In genomic region chr1:62327360-62328051, GRCh38 we compare ENCODE assay signal across 22 cellular contexts. TPM values are rescaled to one million over a fixed set of nuclear protein-coding genes. Genes with fewer than 3 reads are reported as not detected.
A peak's percentile ranks its signal among the peaks of the same experiment; 100 is the strongest.
DNase-seq lines count a peak whose midpoint lies in the region; ATAC-seq, FAIRE-seq and TF ChIP-seq lines count a peak whose summit lies in the region.
"Had no signal": no experiment of that assay in that cellular context is flagged by ENCODE, and none has a peak within 500 bp of the region (broad histone marks: within the 10 kb centered on the region; RNA-seq: fewer than 3 reads in every experiment).

No MANE protein-coding gene starts in this region.

- H3K27me3 ChIP-seq in HepG2 (ENCODE audit: control insufficient read depth in 1 of 2, insufficient read depth in 2 of 2, low read length in 2 of 2) (no peaks in the 10 kb centered on the region; a peak in 1 of 5 replicates), skeletal muscle satellite cell (ENCODE audit: control insufficient read depth, insufficient read depth, low read length) (peaks cover 12% of the 10 kb centered on the region)
- H3K27me3 ChIP-seq: pancreas, right lobe of liver had no signal

- peak overlapping the region; percentile 90 for H2AFZ ChIP-seq in HepG2 (ENCODE audit: low read length)

- POLR2A ChIA-PET in HepG2 (lab: Yijun Ruan, JAX), result interaction anchor here (1.3 to 1.7 kb wide), 3 partner anchors 11 to 108 kb away, joined by 3 to 8 read pairs (median 5); no protein-coding TSS in a partner anchor

- H3K4me3 ChIP-seq in HepG2 (replicated peaks in 1 of 3; ENCODE audit: insufficient read depth in 1 of 3, low read depth in 2 of 3, low read length in 3 of 3) (peak overlapping the region; percentile 11 to 73 (median 33); a peak in 5 of 6 replicates), skeletal muscle satellite cell (ENCODE audit: low read length) (no peak overlapping the region)
- H3K4me3 ChIP-seq: lung, pancreas, right lobe of liver had no signal

- H3K9me3 ChIP-seq in HepG2 (ENCODE audit: low read length) (no peaks in the 10 kb centered on the region), skeletal muscle satellite cell (replicated peaks; ENCODE audit: low read length) (no peaks in the 10 kb centered on the region)
- H3K9me3 ChIP-seq: pancreas, right lobe of liver had no signal

- TF ChIP-seq POLR2A in HepG2 (IDR thresholded peaks at IDR 0.05; ENCODE audit: insufficient read depth in 1 of 2, low read depth in 2 of 2, low read length in 2 of 2), result peak in 1 of 2 experiments; percentile 55; a peak in 2 of 4 replicates

- H3K4me2 ChIP-seq in HepG2 (ENCODE audit: low read depth, low read length) (peak overlapping the region; percentile 90), skeletal muscle satellite cell (ENCODE audit: low read length) (peak overlapping the region; percentile 40)

- no peak overlapping the region for H3K27ac ChIP-seq in HepG2 (ENCODE audit: extremely low read length, insufficient read depth, low read length)
- H3K27ac ChIP-seq: epithelial cell of prostate, pancreas, right lobe of liver had no signal

- no peaks in the 10 kb centered on the region for H4K20me1 ChIP-seq in HepG2 (ENCODE audit: insufficient read depth, low read length)

- no peak for TF ChIP-seq RAD21 in HepG2 (CRISPR knock-in tag; IDR thresholded peaks at IDR 0.05)

- H3K79me2 ChIP-seq in HepG2 (ENCODE audit: insufficient read depth, low read length), result no peaks in the 10 kb centered on the region

- DNase-seq in M059J (ENCODE audit: low read depth) (peak; percentile 48), HepG2 (ENCODE audit: low spot score) (no peak), HK-2 (ENCODE audit: unreplicated experiment) (no peak), SW 1271 (lab: John Stamatoyannopoulos, UW) (no peak), cortex of kidney (lab: John Stamatoyannopoulos, UW) (no peak)
- DNase-seq: activated CD4-positive, alpha-beta T cell treated with anti-CD3 and anti-CD28 coated beads for 36 hours; activated naive CD4-positive, alpha-beta T cell treated with anti-CD3 and anti-CD28 coated beads, Interleukin-2, amount 10 ng/mL, durations not matched to agents 7 days and 5 days; aorta; DMS 273 treated with DMSO at 0.1 percent for 48 hours; head of caudate nucleus; KBM-7; NCI-H1694 treated with DMSO at 0.1 percent for 48 hours; NCI-H526 treated with DMSO at 0.1 percent for 48 hours; pancreas; right lobe of liver; T-helper 1 cell had no signal

- peaks cover 35% of the 10 kb centered on the region for H3K4me1 ChIP-seq in HepG2 (ENCODE audit: insufficient read depth, low read length)
- H3K4me1 ChIP-seq in skeletal muscle satellite cell (ENCODE audit: control insufficient read depth, insufficient read depth, low read length), result peaks cover 14% of the 10 kb centered on the region
- H3K4me1 ChIP-seq: pancreas had no signal

- TF ChIP-seq EP300 in HepG2 (IDR thresholded peaks at IDR 0.05; ENCODE audit: low read depth in 2 of 2, low read length in 2 of 2) (no peak), HepG2 (CRISPR knock-in tag; IDR thresholded peaks at IDR 0.05; ENCODE audit: borderline replicate concordance) (no peak)

- in situ Hi-C loops in HepG2 (cut with HindIII; ENCODE audit: extremely low pct_ligation_motif_present, low pct_unique_long_range_greater_than_20kb), result no loop called here

- CTCF ChIA-PET in HepG2 (lab: Yijun Ruan, JAX; ENCODE audit: low intra/inter-chr PET ratio, low total read pairs), result no interaction called here

- BruUV-seq in HepG2 (replicated peaks; lab: Mats Ljungman, UMichigan), result no TSS peak

- 4% methylated on average over 13 of the region's 22 CpGs for whole genome bisulfite sequencing in HepG2 (ENCODE audit: low lambda C conversion rate)

- H3K9ac ChIP-seq in HepG2 (ENCODE audit: insufficient read depth, low read depth, low read length), result 0 out of 2 replicates have a peak overlapping the region, but pooled peaks have one; percentile 20
- no peak overlapping the region for H3K9ac ChIP-seq in skeletal muscle satellite cell (ENCODE audit: low read depth, low read length)

- no peaks in the 10 kb centered on the region for H3K36me3 ChIP-seq in HepG2 (replicated peaks in 1 of 2; ENCODE audit: control insufficient read depth in 1 of 2, insufficient read depth in 2 of 2, low read length in 2 of 2)
- H3K36me3 ChIP-seq in skeletal muscle satellite cell (ENCODE audit: insufficient read depth, low read length), result no peaks in the 10 kb centered on the region
- H3K36me3 ChIP-seq: pancreas, right lobe of liver had no signal

- intact Hi-C loops in HepG2 (cut with micrococcal nuclease; ENCODE audit: unreplicated experiment), result no loop called here

- ATAC-seq in SK-N-SH treated with all-trans-retinoic acid at 6 μM for 48 hours (peak; percentile 25; the same call in 1 of the 3 replicates), HepG2 (peak; percentile 95)
- ATAC-seq: activated CD4-positive, alpha-beta T cell treated with anti-CD3 and anti-CD28 coated beads for 36 hours; HCT116 had no signal

- 0 out of 2 replicates have a peak, but pooled peaks have one; percentile 16 for TF ChIP-seq CTCF in HepG2 (CRISPR knock-in tag; IDR thresholded peaks at IDR 0.05)

- FAIRE-seq in HepG2 (lab: Jason Lieb, UNC), result peak; percentile 15
- FAIRE-seq: pancreas had no signal

TF ChIP-seq in SK-N-SH treated with all-trans-retinoic acid at 6 μM for 48 hours, 23 proteins besides CTCF, POLR2A, EP300 and RAD21 (continues in another document):
- TF ChIP-seq GLIS3 (CRISPR knock-in tag; IDR thresholded peaks at IDR 0.05), result no peak
- no peak for TF ChIP-seq PPARA (CRISPR knock-in tag; IDR thresholded peaks at IDR 0.05; ENCODE audit: borderline replicate concordance)

TF ChIP-seq in HepG2, 621 proteins besides CTCF, POLR2A, EP300 and RAD21 (continues in another document):
- 0 out of 2 replicates have a peak, but pooled peaks have one; percentile 27 for TF ChIP-seq ZSCAN22 (CRISPR knock-in tag; IDR thresholded peaks at IDR 0.05)
- no peak for TF ChIP-seq ZNF790 (CRISPR knock-in tag; IDR thresholded peaks at IDR 0.05; ENCODE audit: borderline replicate concordance)
- no peak for TF ChIP-seq U2AF1 (optimal IDR thresholded peaks at IDR 0.05; ENCODE audit: low read depth, low read length)
- no peak for TF ChIP-seq GPN1 (CRISPR knock-in tag; IDR thresholded peaks at IDR 0.05; ENCODE audit: borderline replicate concordance)
- no peak for TF ChIP-seq HIC2 (CRISPR knock-in tag; IDR thresholded peaks at IDR 0.05; ENCODE audit: low read depth)
- TF ChIP-seq TEAD3 (CRISPR knock-in tag; optimal IDR thresholded peaks at IDR 0.05; ENCODE audit: borderline replicate concordance), result peak; percentile 29
- no peak for TF ChIP-seq ZBTB14 (CRISPR knock-in tag; IDR thresholded peaks at IDR 0.05)
- no peak for TF ChIP-seq AGO2 (optimal IDR thresholded peaks at IDR 0.05; ENCODE audit: low read depth, low read length)
- no peak for TF ChIP-seq CEBPB (IDR thresholded peaks at IDR 0.05; ENCODE audit: borderline replicate concordance, low read depth, low read length)

RNA-seq across cellular contexts. Expression of gene KANK4, which starts 8.3 kb away (rescaled TPM):
- total RNA-seq in M059J (2014; rRNA removed; shearing (Covaris generic)), result 21.4 and 27.2 TPM in 2 replicates
- 25.7 and 28.8 TPM in 2 replicates for total RNA-seq in HepG2 (2016; rRNA removed; fragmentation: Illumina TruSeq; extraction: Trizol)
- 8.0 and 8.5 TPM in 2 replicates for total RNA-seq in HepG2 (2016; cell fraction: cytosol; rRNA removed; fragmentation: Illumina TruSeq; extraction: Trizol; ENCODE audit: low read depth)
- total RNA-seq in HepG2 (2016; cell fraction: insoluble cytoplasmic fraction; rRNA removed; fragmentation: Illumina TruSeq; extraction: Trizol), result 25.9 and 29.8 TPM in 2 replicates
- total RNA-seq in HepG2 (2016; cell fraction: membrane; rRNA removed; fragmentation: Illumina TruSeq; extraction: Trizol), result 21.3 and 22.4 TPM in 2 replicates
- 17.2 and 19.3 TPM in 2 replicates for total RNA-seq in HepG2 (2016; cell fraction: nucleus; rRNA removed; fragmentation: Illumina TruSeq; extraction: Trizol)
- 10.9 and 16.1 TPM in 2 replicates for polyA plus RNA-seq in HepG2 (2011; rRNA removed)
- 8.1 and 12.4 TPM in 2 replicates for polyA plus RNA-seq in HepG2 (2011; cell fraction: cytosol; rRNA removed)
- polyA plus RNA-seq in HepG2 (2011; cell fraction: nucleus; rRNA removed), result 7.0 and 9.0 TPM in 2 replicates
- 5.0 and 7.0 TPM in 2 replicates for polyA plus RNA-seq in HepG2 (2012)
- polyA plus RNA-seq in HepG2 (2016; cell fraction: cytosol; fragmentation: Illumina TruSeq; extraction: Trizol; ENCODE audit: low read depth), result 4.5 and 5.1 TPM in 2 replicates
- 23.3 and 29.4 TPM in 2 replicates for polyA plus RNA-seq in HepG2 (2016; cell fraction: insoluble cytoplasmic fraction; fragmentation: Illumina TruSeq; extraction: Trizol; ENCODE audit: low read depth)
- 12.8 and 13.9 TPM in 2 replicates for polyA plus RNA-seq in HepG2 (2016; cell fraction: membrane; fragmentation: Illumina TruSeq; extraction: Trizol; ENCODE audit: low read depth)
- 24.3 and 25.9 TPM in 2 replicates for polyA plus RNA-seq in HepG2 (2016; cell fraction: nucleus; fragmentation: Illumina TruSeq; extraction: Trizol; ENCODE audit: insufficient read depth, low read depth)
- polyA minus RNA-seq in HepG2 (2011; rRNA and poly(A)+ RNA removed; ENCODE audit: low replicate concordance), result 40.6 TPM in 1 of 2 replicates, not detected in the other
- polyA minus RNA-seq in HepG2 (2011; cell fraction: cytosol; rRNA and poly(A)+ RNA removed), result 11.2 and 15.2 TPM in 2 replicates
- 13.4 and 15.2 TPM in 2 replicates for polyA minus RNA-seq in HepG2 (2011; cell fraction: nucleus; rRNA and poly(A)+ RNA removed)
- under 0.01 and 0.22 TPM in 2 replicates for total RNA-seq in skeletal muscle satellite cell (2012; rRNA removed)
- total RNA-seq: activated CD4-positive, alpha-beta T cell treated with anti-CD3 and anti-CD28 coated beads for 36 hours; activated CD8-positive, alpha-beta memory T cell treated with anti-CD3 and anti-CD28 coated beads for 36 hours had no signal
